In genomic region chr2:86441392-86441788, GRCh38 we compare ENCODE assay signal across 1 cellular context.
TF ChIP-seq lines count a peak whose summit lies in the region.

No MANE protein-coding gene starts in this region.

TF ChIP-seq in HepG2, 621 proteins besides CTCF, POLR2A, EP300 and RAD21 (continued from another document and continues in another):
- TF ChIP-seq, protein P1, sequence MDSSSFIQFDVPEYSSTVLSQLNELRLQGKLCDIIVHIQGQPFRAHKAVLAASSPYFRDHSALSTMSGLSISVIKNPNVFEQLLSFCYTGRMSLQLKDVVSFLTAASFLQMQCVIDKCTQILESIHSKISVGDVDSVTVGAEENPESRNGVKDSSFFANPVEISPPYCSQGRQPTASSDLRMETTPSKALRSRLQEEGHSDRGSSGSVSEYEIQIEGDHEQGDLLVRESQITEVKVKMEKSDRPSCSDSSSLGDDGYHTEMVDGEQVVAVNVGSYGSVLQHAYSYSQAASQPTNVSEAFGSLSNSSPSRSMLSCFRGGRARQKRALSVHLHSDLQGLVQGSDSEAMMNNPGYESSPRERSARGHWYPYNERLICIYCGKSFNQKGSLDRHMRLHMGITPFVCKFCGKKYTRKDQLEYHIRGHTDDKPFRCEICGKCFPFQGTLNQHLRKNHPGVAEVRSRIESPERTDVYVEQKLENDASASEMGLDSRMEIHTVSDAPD (CRISPR knock-in tag; IDR thresholded peaks at IDR 0.05): no peak
- TF ChIP-seq ZNF550 (CRISPR knock-in tag; IDR thresholded peaks at IDR 0.05; ENCODE audit: borderline replicate concordance): no peak
- TF ChIP-seq TAF15 (IDR thresholded peaks at IDR 0.05; ENCODE audit: low read depth, low read length, poor library complexity, severe bottlenecking): no peak
- TF ChIP-seq PHF21A (CRISPR knock-in tag; IDR thresholded peaks at IDR 0.05): no peak
- no peak for TF ChIP-seq ZBTB37 (CRISPR knock-in tag; IDR thresholded peaks at IDR 0.05)
- no peak for TF ChIP-seq ZNF788 (CRISPR knock-in tag; IDR thresholded peaks at IDR 0.05; ENCODE audit: borderline replicate concordance)
- no peak for TF ChIP-seq IKZF1 (IDR thresholded peaks at IDR 0.05)
- no peak for TF ChIP-seq ZFP1 (CRISPR knock-in tag; IDR thresholded peaks at IDR 0.05)
- TF ChIP-seq ZNF724P (CRISPR knock-in tag; IDR thresholded peaks at IDR 0.05; ENCODE audit: borderline replicate concordance): no peak; the same call in 1 of the 2 replicates
- TF ChIP-seq, protein P2, sequence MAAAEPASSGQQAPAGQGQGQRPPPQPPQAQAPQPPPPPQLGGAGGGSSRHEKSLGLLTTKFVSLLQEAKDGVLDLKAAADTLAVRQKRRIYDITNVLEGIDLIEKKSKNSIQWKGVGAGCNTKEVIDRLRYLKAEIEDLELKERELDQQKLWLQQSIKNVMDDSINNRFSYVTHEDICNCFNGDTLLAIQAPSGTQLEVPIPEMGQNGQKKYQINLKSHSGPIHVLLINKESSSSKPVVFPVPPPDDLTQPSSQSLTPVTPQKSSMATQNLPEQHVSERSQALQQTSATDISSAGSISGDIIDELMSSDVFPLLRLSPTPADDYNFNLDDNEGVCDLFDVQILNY (CRISPR knock-in tag; conservative IDR thresholded peaks at IDR 0.05): no peak
- TF ChIP-seq ZNF597 (CRISPR knock-in tag; IDR thresholded peaks at IDR 0.05): no peak
- TF ChIP-seq, protein P3, sequence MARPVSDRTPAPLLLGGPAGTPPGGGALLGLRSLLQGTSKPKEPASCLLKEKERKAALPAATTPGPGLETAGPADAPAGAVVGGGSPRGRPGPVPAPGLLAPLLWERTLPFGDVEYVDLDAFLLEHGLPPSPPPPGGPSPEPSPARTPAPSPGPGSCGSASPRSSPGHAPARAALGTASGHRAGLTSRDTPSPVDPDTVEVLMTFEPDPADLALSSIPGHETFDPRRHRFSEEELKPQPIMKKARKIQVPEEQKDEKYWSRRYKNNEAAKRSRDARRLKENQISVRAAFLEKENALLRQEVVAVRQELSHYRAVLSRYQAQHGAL (CRISPR knock-in tag; IDR thresholded peaks at IDR 0.05; ENCODE audit: not compliant biosample characterization): peak; percentile 1
- TF ChIP-seq HNRNPK (IDR thresholded peaks at IDR 0.05; ENCODE audit: low read depth, low read length, poor library complexity, severe bottlenecking): no peak
- TF ChIP-seq SAP130 (CRISPR knock-in tag; IDR thresholded peaks at IDR 0.05; ENCODE audit: low read depth): 0 out of 2 replicates have a peak, but pooled peaks have one; percentile 85
- 0 out of 2 replicates have a peak, but pooled peaks have one; percentile 0 for TF ChIP-seq MTF1 (CRISPR knock-in tag; IDR thresholded peaks at IDR 0.05)
- TF ChIP-seq FOSL2 (CRISPR knock-in tag; IDR thresholded peaks at IDR 0.05): peak; percentile 54; the same call in 1 of the 2 replicates
- no peak for TF ChIP-seq ZNF30 (CRISPR knock-in tag; IDR thresholded peaks at IDR 0.05)
- TF ChIP-seq ZNF768 (CRISPR knock-in tag; IDR thresholded peaks at IDR 0.05): peak; percentile 57; the same call in 1 of the 2 replicates
- TF ChIP-seq CBX1 (IDR thresholded peaks at IDR 0.05; ENCODE audit: low read depth): peak; percentile 60
- no peak; the same call in 1 of the 2 replicates for TF ChIP-seq MXD3 (CRISPR knock-in tag; IDR thresholded peaks at IDR 0.05)
- TF ChIP-seq STAG1 (CRISPR knock-in tag; IDR thresholded peaks at IDR 0.05): no peak
- no peak for TF ChIP-seq ZMYM2 (CRISPR knock-in tag; IDR thresholded peaks at IDR 0.05)
- no peak for TF ChIP-seq E2F2 (CRISPR knock-in tag; IDR thresholded peaks at IDR 0.05; ENCODE audit: borderline replicate concordance)
- TF ChIP-seq HNRNPH1 (optimal IDR thresholded peaks at IDR 0.05; ENCODE audit: low read depth, low read length): peak; percentile 69
- peak; percentile 94 for TF ChIP-seq RBFOX2 (IDR thresholded peaks at IDR 0.05; ENCODE audit: low read depth, low read length)
- no peak for TF ChIP-seq PAX8 (CRISPR knock-in tag; IDR thresholded peaks at IDR 0.05; ENCODE audit: borderline replicate concordance)
- TF ChIP-seq ZFP36L1 (CRISPR knock-in tag; IDR thresholded peaks at IDR 0.05): no peak
- TF ChIP-seq ZNF10 (CRISPR knock-in tag; IDR thresholded peaks at IDR 0.05; ENCODE audit: borderline replicate concordance, low read depth): no peak
- 0 out of 2 replicates have a peak, but pooled peaks have one; percentile 1 for TF ChIP-seq ZNF235 (CRISPR knock-in tag; IDR thresholded peaks at IDR 0.05; ENCODE audit: borderline replicate concordance)
- TF ChIP-seq PHF8 (CRISPR knock-in tag; IDR thresholded peaks at IDR 0.05): peak; percentile 60
- TF ChIP-seq ETV5 (CRISPR knock-in tag; IDR thresholded peaks at IDR 0.05; ENCODE audit: borderline replicate concordance): no peak
- TF ChIP-seq, protein P4, sequence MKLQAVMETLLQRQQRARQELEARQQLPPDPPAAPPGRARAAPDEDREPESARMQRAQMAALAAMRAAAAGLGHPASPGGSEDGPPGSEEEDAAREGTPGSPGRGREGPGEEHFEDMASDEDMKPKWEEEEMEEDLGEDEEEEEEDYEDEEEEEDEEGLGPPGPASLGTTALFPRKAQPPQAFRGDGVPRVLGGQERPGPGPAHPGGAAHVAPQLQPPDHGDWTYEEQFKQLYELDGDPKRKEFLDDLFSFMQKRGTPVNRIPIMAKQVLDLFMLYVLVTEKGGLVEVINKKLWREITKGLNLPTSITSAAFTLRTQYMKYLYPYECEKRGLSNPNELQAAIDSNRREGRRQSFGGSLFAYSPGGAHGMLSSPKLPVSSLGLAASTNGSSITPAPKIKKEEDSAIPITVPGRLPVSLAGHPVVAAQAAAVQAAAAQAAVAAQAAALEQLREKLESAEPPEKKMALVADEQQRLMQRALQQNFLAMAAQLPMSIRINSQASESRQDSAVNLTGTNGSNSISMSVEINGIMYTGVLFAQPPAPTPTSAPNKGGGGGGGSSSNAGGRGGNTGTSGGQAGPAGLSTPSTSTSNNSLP (IDR thresholded peaks at IDR 0.05; ENCODE audit: low read depth, low read length): no peak
- no peak for TF ChIP-seq ZNF598 (CRISPR knock-in tag; IDR thresholded peaks at IDR 0.05; ENCODE audit: borderline replicate concordance)
- TF ChIP-seq TCF12 (IDR thresholded peaks at IDR 0.05): no peak
- no peak for TF ChIP-seq TCF12 (CRISPR knock-in tag; IDR thresholded peaks at IDR 0.05)
- TF ChIP-seq ZBTB40 (IDR thresholded peaks at IDR 0.05): no peak
- TF ChIP-seq ZBTB40 (CRISPR knock-in tag; IDR thresholded peaks at IDR 0.05): no peak
- no peak for TF ChIP-seq ZMYM4 (CRISPR knock-in tag; IDR thresholded peaks at IDR 0.05)
- TF ChIP-seq TEAD2 (CRISPR knock-in tag; IDR thresholded peaks at IDR 0.05): no peak
- no peak for TF ChIP-seq PBX2 (CRISPR knock-in tag; IDR thresholded peaks at IDR 0.05)
- TF ChIP-seq ZSCAN20 (CRISPR knock-in tag; IDR thresholded peaks at IDR 0.05; ENCODE audit: borderline replicate concordance): no peak
- no peak for TF ChIP-seq EZH2 (conservative IDR thresholded peaks at IDR 0.05; ENCODE audit: low read depth, low read length)
- TF ChIP-seq CENPT (CRISPR knock-in tag; IDR thresholded peaks at IDR 0.05; ENCODE audit: low read depth): 0 out of 2 replicates have a peak, but pooled peaks have one; percentile 28
- no peak for TF ChIP-seq MBNL3 (CRISPR knock-in tag; conservative IDR thresholded peaks at IDR 0.05)
- no peak for TF ChIP-seq TEAD3 (CRISPR knock-in tag; optimal IDR thresholded peaks at IDR 0.05; ENCODE audit: borderline replicate concordance)
- no peak for TF ChIP-seq ZBTB7A (CRISPR knock-in tag; IDR thresholded peaks at IDR 0.05)
